Comparison of ENCODE assay signal across 9 cellular contexts in the genomic region with DNA sequence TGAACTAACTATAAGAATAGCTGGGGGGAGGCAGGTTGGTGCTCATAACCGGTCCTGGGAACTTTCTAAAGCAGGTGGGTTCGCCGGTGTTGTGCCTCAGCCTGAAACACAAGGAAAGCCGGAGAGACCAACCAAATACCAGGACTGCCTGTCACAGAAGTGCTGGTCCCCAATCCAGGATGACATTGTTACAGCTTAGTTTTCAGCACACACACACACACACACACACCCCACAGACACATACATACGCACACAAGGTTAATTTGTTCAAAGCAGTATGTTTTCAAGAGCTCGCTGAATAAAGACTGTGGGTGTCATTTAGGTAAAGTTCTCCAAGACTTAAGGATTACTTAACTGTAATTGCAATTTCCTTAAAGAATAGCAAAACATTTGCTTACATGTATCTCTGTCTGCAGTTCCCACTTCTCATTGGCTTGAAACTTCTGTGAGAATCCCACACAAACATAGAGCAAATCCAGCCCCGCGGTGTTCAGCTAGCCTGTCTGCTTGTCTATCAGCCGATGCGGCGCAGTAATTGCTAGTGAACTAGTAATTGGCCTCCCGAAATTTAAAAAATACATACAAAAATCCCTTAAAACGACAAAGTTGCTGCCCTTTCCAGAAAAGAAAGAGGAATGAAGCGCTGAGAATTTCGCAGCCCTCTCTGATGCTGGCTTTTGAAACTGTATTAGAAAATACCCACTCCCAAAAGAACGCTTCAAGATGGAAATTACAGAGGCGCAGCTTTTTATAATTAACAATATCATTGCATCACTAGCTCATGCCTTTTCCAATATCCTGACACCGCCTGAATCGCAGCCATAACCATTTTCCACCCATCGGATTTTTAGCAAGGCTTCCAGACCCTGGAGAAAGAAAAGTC. TPM values are rescaled to one million over a fixed set of nuclear protein-coding genes. Genes with fewer than 3 reads are reported as not detected.
DNase-seq lines count a peak whose midpoint lies in the region; ATAC-seq and TF ChIP-seq lines count a peak whose summit lies in the region.
"Had no signal": no experiment of that assay in that cellular context is flagged by ENCODE, and none has a peak within 500 bp of the region (broad histone marks: within the 10 kb centered on the region; RNA-seq: fewer than 3 reads in every experiment).

No MANE protein-coding gene starts in this region.

- no peak overlapping the region for H3K27ac ChIP-seq in mammary epithelial cell (ENCODE audit: insufficient read depth, low read depth, low read length)
- peak overlapping the region; percentile 81 to 92 for H3K27ac ChIP-seq in tibial artery
- H3K27ac ChIP-seq: epithelial cell of prostate had no signal

- H3K9me3 Mint-ChIP-seq in activated CD4-positive, alpha-beta T cell treated with anti-CD3 and anti-CD28 coated beads, Interleukin-2, amount 10 ng/mL, durations not matched to agents 7 days and 5 days, result no peaks in the 10 kb centered on the region

- H2AFZ ChIP-seq in mammary epithelial cell (ENCODE audit: low read depth, low read length), result peak overlapping the region; percentile 85

- BruUV-seq in mammary epithelial cell (replicated peaks; lab: Mats Ljungman, UMichigan), result no TSS peak

- H3K4me3 Mint-ChIP-seq in activated CD4-positive, alpha-beta T cell treated with anti-CD3 and anti-CD28 coated beads, Interleukin-2, amount 10 ng/mL, durations not matched to agents 7 days and 5 days, result peak overlapping the region; percentile 68

- H3K4me3 ChIP-seq in mammary epithelial cell (replicated peaks in 1 of 3; ENCODE audit: insufficient read depth in 1 of 3, low read depth in 2 of 3, low read length in 3 of 3) (peak overlapping the region; percentile 38 to 61 (median 53)), lower leg skin (ENCODE audit: low read depth, poor library complexity, severe bottlenecking) (peak overlapping the region; percentile 45), tibial artery (peak overlapping the region; percentile 77 to 79)

- POLR2A ChIA-PET in activated CD4-positive, alpha-beta T cell treated with anti-CD3 and anti-CD28 coated beads, Interleukin-2, amount 10 ng/mL, durations not matched to agents 7 days and 5 days (lab: Charles Lee), result no interaction called here

- H3K9me3 ChIP-seq in mammary epithelial cell (replicated peaks; ENCODE audit: insufficient read depth, low read length) (no peaks in the 10 kb centered on the region), tibial artery (no peaks in the 10 kb centered on the region)

- H3K27ac Mint-ChIP-seq in activated CD4-positive, alpha-beta T cell treated with anti-CD3 and anti-CD28 coated beads, Interleukin-2, amount 10 ng/mL, durations not matched to agents 7 days and 5 days, result no peak overlapping the region

- no peak for DNase-seq in activated CD4-positive, alpha-beta T cell treated with anti-CD3 and anti-CD28 coated beads, Interleukin-2, amount 10 ng/mL, durations not matched to agents 7 days and 5 days
- no peak for DNase-seq in activated CD4-positive, alpha-beta T cell treated with anti-CD3 and anti-CD28 coated beads for 1 hour
- DNase-seq in mammary epithelial cell (no peak), lower leg skin (ENCODE audit: low spot score in 2 of 2) (peak; percentile 22 to 75), tibial artery (no peak), GM13977 (ENCODE audit: low spot score) (no peak), RKO (ENCODE audit: low spot score) (no peak)

- no peaks in the 10 kb centered on the region for H3K36me3 Mint-ChIP-seq in activated CD4-positive, alpha-beta T cell treated with anti-CD3 and anti-CD28 coated beads, Interleukin-2, amount 10 ng/mL, durations not matched to agents 7 days and 5 days (ENCODE audit: low read depth)

- no peaks in the 10 kb centered on the region for H3K79me2 ChIP-seq in mammary epithelial cell (ENCODE audit: insufficient read depth, low read length)

- no peak overlapping the region for H3K9ac ChIP-seq in mammary epithelial cell (ENCODE audit: insufficient read depth, low read length)

- peak overlapping the region; percentile 96 for H3K4me2 ChIP-seq in mammary epithelial cell (ENCODE audit: insufficient read depth, low read depth, low read length)

- H3K36me3 ChIP-seq in mammary epithelial cell (ENCODE audit: insufficient read depth, low read length), result no peaks in the 10 kb centered on the region
- peaks cover 0 to 1% (median 1%) of the 10 kb centered on the region in 3 donors for H3K36me3 ChIP-seq in tibial artery

- WGBS in mammary epithelial cell (ENCODE audit: low coverage, missing lambda C conversion rate), result 12% methylated on average over 15 of the region's 20 CpGs
- WGBS in lower leg skin, 2 donors, result 26 to 31% methylated on average over 20 of the region's 20 CpGs

- intact Hi-C loops in mammary epithelial cell (cut with micrococcal nuclease) (no loop called here), lower leg skin (cut with DNase I; ENCODE audit: low total_unique reads) (no loop called here), tibial artery (cut with DNase I; ENCODE audit: low total_unique reads) (loop anchor here (5.0 kb wide), 1 partner anchor 51 kb away; no protein-coding TSS in a partner anchor)

- ATAC-seq in GM18861 (IDR thresholded peaks at IDR 0.05; ENCODE audit: unreplicated experiment), result no peak

- dilution Hi-C loops in mammary epithelial cell (cut with HindIII; ENCODE audit: low sequenced_read_pairs), result no loop called here

- H3K4me1 ChIP-seq in mammary epithelial cell (ENCODE audit: insufficient read depth, low read length), result peaks cover 2% of the 10 kb centered on the region
- H3K4me1 ChIP-seq in tibial artery, result peaks cover 0 to 44% (median 13%) of the 10 kb centered on the region in 4 donors

- TF ChIP-seq CTCF in mammary epithelial cell (conservative IDR thresholded peaks at IDR 0.05 in 1 of 2, IDR thresholded peaks at IDR 0.05 in 1 of 2; ENCODE audit: extremely low read depth in 1 of 2, insufficient read depth in 1 of 2, low read depth in 1 of 2, low read length in 2 of 2) (no peak), lower leg skin (IDR thresholded peaks at IDR 0.05) (no peak), tibial artery (IDR thresholded peaks at IDR 0.05) (no peak), GM13977 (IDR thresholded peaks at IDR 0.05; ENCODE audit: extremely low read depth, insufficient read depth, missing control alignments) (no peak)

- peaks cover 13% of the 10 kb centered on the region for H3K27me3 ChIP-seq in mammary epithelial cell (ENCODE audit: insufficient read depth, low read length)
- no peaks in the 10 kb centered on the region for H3K27me3 ChIP-seq in tibial artery

- TF ChIP-seq POLR2A in lower leg skin (IDR thresholded peaks at IDR 0.05), result no peak

- in situ Hi-C loops in mammary epithelial cell (cut with MboI; ENCODE audit: low sequenced_read_pairs in 2 of 2) (no loop called here), GM13977 (cut with MboI; ENCODE audit: low pct_unique_long_range_greater_than_20kb, low sequenced_read_pairs, unreplicated experiment) (no loop called here)

- CTCF ChIA-PET in activated CD4-positive, alpha-beta T cell treated with anti-CD3 and anti-CD28 coated beads, Interleukin-2, amount 10 ng/mL, durations not matched to agents 7 days and 5 days (lab: Charles Lee), result interaction anchor here (0.6 to 1.5 kb wide), 4 partner anchors 14 to 300 kb away, joined by 3 to 4 read pairs (median 4); no protein-coding TSS in a partner anchor
- CTCF ChIA-PET in mammary epithelial cell (lab: Charles Lee; ENCODE audit: low non-redundant PET), result no interaction called here

- peaks cover 46% of the 10 kb centered on the region for H3K27me3 Mint-ChIP-seq in activated CD4-positive, alpha-beta T cell treated with anti-CD3 and anti-CD28 coated beads, Interleukin-2, amount 10 ng/mL, durations not matched to agents 7 days and 5 days

- H3K4me1 Mint-ChIP-seq in activated CD4-positive, alpha-beta T cell treated with anti-CD3 and anti-CD28 coated beads, Interleukin-2, amount 10 ng/mL, durations not matched to agents 7 days and 5 days, result peaks cover 20% of the 10 kb centered on the region

- H4K20me1 ChIP-seq in mammary epithelial cell (ENCODE audit: insufficient read depth, low read length), result no peaks in the 10 kb centered on the region

RNA-seq across cellular contexts. Expression of a gene that starts 0.9 kb away (rescaled TPM):
- total RNA-seq in activated CD4-positive, alpha-beta T cell treated with anti-CD3 and anti-CD28 coated beads, Interleukin-2, amount 10 ng/mL, durations not matched to agents 7 days and 5 days, result 1 to 10 TPM; 3.8 to 4.1 TPM
- 1 to 10 TPM; 1.1 to 5.7 TPM for total RNA-seq in mammary epithelial cell
- 0.27 TPM for polyA plus RNA-seq in mammary epithelial cell
- not detected for polyA minus RNA-seq in mammary epithelial cell
- 100 to 1,000 TPM in 1 of 4 donors, 10 to 100 TPM in 3; 26.3 to 128 (median 44.5) TPM for total RNA-seq in lower leg skin

Comparison
In these comparisons a context has a peak if more than half of its experiments do, and no peak if none do; other contexts are left out.
1. DNase-seq: peak in lower leg skin (2 of 2); none in activated CD4-positive, alpha-beta T cell treated with anti-CD3 and anti-CD28 coated beads, Interleukin-2, amount 10 ng/mL, durations not matched to agents 7 days and 5 days (single experiment), activated CD4-positive, alpha-beta T cell treated with anti-CD3 and anti-CD28 coated beads for 1 hour (single experiment), mammary epithelial cell (single experiment), tibial artery (0 of 2), GM13977 (single experiment) and RKO (single experiment).
2. RNA of a gene that starts 0.9 kb away (total RNA-seq): 26.3 to 128 TPM in lower leg skin; 1.1 to 5.7 TPM in mammary epithelial cell and 3.8 to 4.1 TPM in activated CD4-positive, alpha-beta T cell treated with anti-CD3 and anti-CD28 coated beads, Interleukin-2, amount 10 ng/mL, durations not matched to agents 7 days and 5 days; every median in the first group is over 4 times any median in the second.
3. Peak in every context shown above with its lines, with median percentiles within 50 percentile points of each other: H3K4me3 ChIP-seq.